1 cellular context compared by ENCODE assay signal in genomic region chr12:108341854-108342847, GRCh38.
TF ChIP-seq lines count a peak whose summit lies in the region.

No MANE protein-coding gene starts in this region.

TF ChIP-seq in GM12878, 131 proteins besides CTCF, POLR2A, EP300 and RAD21:
- TF ChIP-seq PML (IDR thresholded peaks at IDR 0.05; ENCODE audit: low read length) (no peak), PAX5 (IDR thresholded peaks at IDR 0.05; ENCODE audit: borderline replicate concordance, low read depth, low read length) (no peak), KDM1A (IDR thresholded peaks at IDR 0.05; ENCODE audit: borderline replicate concordance) (no peak), ETV6 (conservative IDR thresholded peaks at IDR 0.05 in 1 of 2, IDR thresholded peaks at IDR 0.05 in 1 of 2; ENCODE audit: borderline replicate concordance in 1 of 2, low read depth in 1 of 2) (no peak), HDAC6 (IDR thresholded peaks at IDR 0.05; ENCODE audit: unreplicated experiment) (no peak), CEBPZ (IDR thresholded peaks at IDR 0.05; ENCODE audit: low read depth, low read length) (no peak), LARP7 (IDR thresholded peaks at IDR 0.05) (no peak), RAD51 (IDR thresholded peaks at IDR 0.05) (no peak), NR2F1 (conservative IDR thresholded peaks at IDR 0.05) (no peak), SUPT20H (IDR thresholded peaks at IDR 0.05; ENCODE audit: borderline replicate concordance, control insufficient read depth, low read depth, low read length) (no peak), IRF3 (IDR thresholded peaks at IDR 0.05) (no peak), SIN3A (IDR thresholded peaks at IDR 0.05; ENCODE audit: low read depth, low read length) (no peak), WRNIP1 (IDR thresholded peaks at IDR 0.05; ENCODE audit: borderline replicate concordance, low read depth, low read length) (no peak), BRCA1 (IDR thresholded peaks at IDR 0.05; ENCODE audit: low read depth, low read length) (no peak), ZNF274 (IDR thresholded peaks at IDR 0.05; ENCODE audit: insufficient read depth, insufficient read length) (no peak)
